ENCODE assay signal across 1 cellular context in genomic region chrX:53682885-53683555, GRCh38.
TF ChIP-seq lines count a peak whose summit lies in the region.

No MANE protein-coding gene starts in this region.

TF ChIP-seq in K562, 482 proteins besides CTCF, POLR2A, EP300 and RAD21 (continued from another document):
- 0 out of 2 replicates have a peak, but pooled peaks have one; percentile 43 for TF ChIP-seq ZBTB40 (IDR thresholded peaks at IDR 0.05)
- TF ChIP-seq ZBTB40 (CRISPR knock-in tag; IDR thresholded peaks at IDR 0.05), result no peak
- TF ChIP-seq PURB (CRISPR knock-in tag; IDR thresholded peaks at IDR 0.05; ENCODE audit: low read depth), result no peak
TF ChIP-seq in K562: peak in this region for 17.
